In genomic region chr1:154320882-154321608, GRCh38 we compare ENCODE assay signal across 15 cellular contexts. TPM values are rescaled to one million over a fixed set of nuclear protein-coding genes. Genes with fewer than 3 reads are reported as not detected.
A peak's percentile ranks its signal among the peaks of the same experiment; 100 is the strongest.
DNase-seq lines count a peak whose midpoint lies in the region; ATAC-seq, FAIRE-seq and TF ChIP-seq lines count a peak whose summit lies in the region.
"Had no signal": no experiment of that assay in that cellular context is flagged by ENCODE, and none has a peak within 500 bp of the region (broad histone marks: within the 10 kb centered on the region; RNA-seq: fewer than 3 reads in every experiment).

Gene AQP10, plus strand, starts transcription at chr1:154321093. Its CDS starts 63 bp downstream, at chr1:154321156.

- TF ChIP-seq CTCF in fibroblast of pulmonary artery (IDR thresholded peaks at IDR 0.05; ENCODE audit: low read length, missing control alignments): peak; percentile 20

- ATAC-seq in GM21360 (IDR thresholded peaks at IDR 0.05; ENCODE audit: unreplicated experiment): no peak
- ATAC-seq in GM21717 (IDR thresholded peaks at IDR 0.05; ENCODE audit: unreplicated experiment): no peak
- ATAC-seq: naive thymus-derived CD4-positive, alpha-beta T cell; stimulated activated memory B cell treated with anti-CD40 and anti-IgM and Interleukin-4, amounts not matched to agents 10 μg/mL and 1 μg/mL and 100 μg/mL, for 72 hours had no signal

- no peak within 1 kb of the TSS for H3K4me3 ChIP-seq in fibroblast of pulmonary artery (replicated peaks; ENCODE audit: low read depth, low read length)
- no peak within 1 kb of the TSS for H3K4me3 ChIP-seq in mesodermal cell (ENCODE audit: extremely low read depth, insufficient read depth, low read length, poor library complexity, severe bottlenecking)
- H3K4me3 ChIP-seq: uterus had no signal

- no peaks in the 10 kb centered on the region for H3K4me1 ChIP-seq in mesodermal cell (ENCODE audit: control insufficient read depth, insufficient read depth, low read length, poor library complexity, severe bottlenecking)
- H3K4me1 ChIP-seq: uterus had no signal

- no peaks in the 10 kb centered on the region for H3K36me3 ChIP-seq in mesodermal cell (ENCODE audit: control insufficient read depth, insufficient read depth, low read length)
- H3K36me3 ChIP-seq: uterus had no signal

- peak within 1 kb of the TSS; percentile 59 for H3K27ac ChIP-seq in mesodermal cell (ENCODE audit: low read depth, low read length, severe bottlenecking)
- H3K27ac ChIP-seq: uterus had no signal

- peak; percentile 34 for FAIRE-seq in TTC549 (lab: Jason Lieb, UNC)

- WGBS in mesodermal cell (ENCODE audit: insufficient coverage in 2 of 2), 2 experiments: 33 to 56% methylated on average over 4 of the region's 9 CpGs

- H3K9me3 ChIP-seq in mesodermal cell (ENCODE audit: control insufficient read depth, low read length): peaks cover 18% of the 10 kb centered on the region
- H3K9me3 ChIP-seq: uterus had no signal

- DNase-seq in HUDEP-2 (lab: John Stamatoyannopoulos, UW; ENCODE audit: unreplicated experiment in 76 of 76): peak in 72 of 76 experiments; percentile 5 to 79 (median 51)
- peak; percentile 87 for DNase-seq in fibroblast of pulmonary artery (ENCODE audit: low read depth)
- DNase-seq in germinal center (ENCODE audit: low spot score): no peak
- no peak for DNase-seq in NCI-H526 (lab: John Stamatoyannopoulos, UW)
- DNase-seq: AML-193; DMS79; naive thymus-derived CD4-positive, alpha-beta T cell; NCI-H1048; stimulated activated CD4-positive, alpha-beta T cell treated with anti-CD3 and anti-CD28 coated beads, Interleukin-4, amount 100 ng/mL, for 4 hours; uterus had no signal

RNA-seq across cellular contexts. Expression of gene AQP10, which starts in this region (rescaled TPM):
- 0.77 TPM for polyA plus RNA-seq in mesodermal cell (2013, experiment 1 of 2)
- polyA plus RNA-seq in mesodermal cell (2013, experiment 2 of 2): not detected
- polyA plus RNA-seq: naive thymus-derived CD4-positive, alpha-beta T cell had no signal

Comparison
In these comparisons a context has a peak if more than half of its experiments do, and no peak if none do; other contexts are left out.
1. DNase-seq: peak in HUDEP-2 (72 of 76) and fibroblast of pulmonary artery (single experiment); none in germinal center (single experiment) and NCI-H526 (0 of 2).